In the genomic region with DNA sequence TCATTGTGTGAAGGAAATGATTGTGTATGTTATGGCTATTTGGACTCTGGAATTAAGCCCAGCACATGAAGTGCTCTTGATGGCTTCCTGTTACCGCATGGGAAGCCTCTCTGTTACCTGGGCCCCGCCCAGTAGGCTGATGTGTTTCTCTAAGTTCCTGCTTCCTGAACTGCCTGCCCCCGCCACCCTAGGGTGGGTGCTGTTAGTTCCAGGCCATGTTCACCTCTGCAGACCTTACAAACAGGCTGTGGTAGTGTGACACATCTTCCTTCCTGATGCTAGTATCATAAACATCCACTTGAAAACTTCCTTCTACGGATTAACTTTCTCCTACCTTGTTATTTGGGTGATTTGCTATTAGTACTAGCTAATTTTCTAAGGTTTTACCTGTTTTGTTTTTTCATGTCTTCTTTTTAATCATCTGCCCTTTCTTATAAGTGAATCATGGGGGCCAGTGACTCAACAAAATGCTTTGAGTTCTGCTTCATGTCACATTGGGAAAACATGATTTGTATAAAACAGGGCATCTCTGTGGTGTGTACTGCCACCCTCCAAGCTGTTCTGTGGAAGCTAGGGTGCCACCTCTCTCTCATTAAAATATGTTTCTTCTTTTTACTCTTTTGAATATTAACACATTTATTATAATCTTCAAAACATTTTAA, we compare ENCODE assay signal across 7 cellular contexts.
DNase-seq lines count a peak whose midpoint lies in the region; ATAC-seq lines count a peak whose summit lies in the region.

No MANE protein-coding gene starts in this region.

- ATAC-seq in HG03108 (IDR thresholded peaks at IDR 0.05; ENCODE audit: unreplicated experiment) (no peak), GM21360 (IDR thresholded peaks at IDR 0.05; ENCODE audit: unreplicated experiment) (no peak)

- DNase-seq in NCI-H1092 (lab: John Stamatoyannopoulos, UW) (peak; percentile 3), non-pigmented ciliary epithelial cell (ENCODE audit: low read depth) (peak; percentile 23), SKM-1 (lab: John Stamatoyannopoulos, UW; ENCODE audit: unreplicated experiment) (no peak)
- peak; percentile 2 to 5 for DNase-seq in activated CD4-positive, alpha-beta T cell treated with anti-CD3 and anti-CD28 coated beads, Interleukin-2, amount 50 U/mL, for 24 hours (ENCODE audit: low read depth in 1 of 2, low spot score in 1 of 2)
- DNase-seq in effector CD4-positive, alpha-beta T cell = peak; percentile 3
